In the genomic region with DNA sequence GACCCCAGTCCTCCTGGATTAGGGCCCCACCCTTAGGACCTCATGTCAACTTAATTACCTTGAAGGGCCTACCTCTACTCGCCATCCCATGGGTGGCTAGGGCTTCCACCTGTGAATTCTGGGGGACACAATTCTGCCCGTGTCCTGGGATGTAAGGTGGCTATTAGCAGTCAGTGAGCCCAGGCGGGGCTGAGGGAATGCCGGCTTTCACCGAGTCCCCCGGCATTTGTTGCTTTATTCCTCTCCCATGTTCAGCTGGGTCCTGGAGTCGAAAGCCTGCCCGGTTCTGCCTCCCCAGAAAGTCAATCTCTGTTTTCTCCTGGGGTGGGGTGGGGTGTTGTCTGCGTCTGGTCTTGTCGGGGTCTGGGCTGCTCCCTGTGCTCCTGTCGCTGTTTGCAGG, we compare ENCODE assay signal across 28 cellular contexts.
"Had no signal": no experiment of that assay in that cellular context is flagged by ENCODE, and none has a peak within 500 bp of the region (broad histone marks: within the 10 kb centered on the region; RNA-seq: fewer than 3 reads in every experiment).

No MANE protein-coding gene starts in this region.

- H3K27ac Mint-ChIP-seq: stimulated activated effector memory CD8-positive, alpha-beta T cell treated with anti-CD3 and anti-CD28 coated beads, Interleukin-12 subunit alpha, Interleukin-12 subunit beta, amount 100 ng/mL, for 72 hours; stimulated activated memory B cell treated with anti-CD40 and anti-IgM and Interleukin-4, amounts not matched to agents 10 μg/mL and 1 μg/mL and 100 μg/mL, for 72 hours; stimulated activated naive B cell treated with anti-CD40 and anti-IgM and Interleukin-4, amounts not matched to agents 10 μg/mL and 1 μg/mL and 100 μg/mL, for 72 hours; stimulated activated naive CD8-positive, alpha-beta T cell treated with anti-CD3 and anti-CD28 coated beads, Interleukin-15, amount 100 ng/mL, for 72 hours; stimulated activated naive CD8-positive, alpha-beta T cell treated with anti-CD3 and anti-CD28 coated beads, Interleukin-15, Interleukin-2, amounts not matched to agents 100 ng/mL and 50 ng/mL, for 24 hours; type B pancreatic cell had no signal

- H3K36me3 ChIP-seq: stomach, suprapubic skin, thoracic aorta, thyroid gland, tibial artery, tibial nerve, transverse colon, upper lobe of left lung, upper lobe of right lung, uterus, vagina had no signal

- DNase-seq: stimulated activated CD4-positive, alpha-beta T cell treated with anti-CD3 and anti-CD28 coated beads, Interleukin-2, amount 100 ng/mL, for 48 hours; stimulated activated CD4-positive, alpha-beta T cell treated with anti-CD3 and anti-CD28 coated beads, Interleukin-4, amount 100 ng/mL, for 1 hour; stimulated activated CD4-positive, alpha-beta T cell treated with anti-CD3 and anti-CD28 coated beads, Interleukin-4, amount 100 ng/mL, for 24 hours; stimulated activated CD4-positive, alpha-beta T cell treated with anti-CD3 and anti-CD28 coated beads, Interleukin-4, amount 100 ng/mL, for 4 hours; stimulated activated CD8-positive, alpha-beta memory T cell treated with anti-CD3 and anti-CD28 coated beads, Interleukin-4, amount 100 ng/mL, for 48 hours; stimulated activated naive B cell treated with anti-CD40 and anti-IgM and Interleukin-4, amounts not matched to agents 10 μg/mL and 1 μg/mL and 100 μg/mL, for 72 hours; stimulated activated naive CD4-positive, alpha-beta T cell; stimulated activated naive CD4-positive, alpha-beta T cell treated with Interleukin-2 at 50 U/mL for 16 hours; stimulated activated naive CD8-positive, alpha-beta T cell treated with anti-CD3 and anti-CD28 coated beads, Interleukin-15, amount 100 ng/mL, for 72 hours; stimulated activated naive CD8-positive, alpha-beta T cell treated with anti-CD3 and anti-CD28 coated beads, Interleukin-15, Interleukin-2, amounts not matched to agents 100 U/mL and 50 U/mL, for 24 hours; stomach; substantia nigra; testis; thyroid gland; tibial artery; transverse colon; trophoblast cell; upper lobe of left lung; upper lobe of right lung; uterus had no signal

- H3K9me3 Mint-ChIP-seq: stimulated activated memory B cell treated with anti-CD40 and anti-IgM and Interleukin-4, amounts not matched to agents 10 μg/mL and 1 μg/mL and 100 μg/mL, for 72 hours; stimulated activated naive B cell treated with anti-CD40 and anti-IgM and Interleukin-4, amounts not matched to agents 10 μg/mL and 1 μg/mL and 100 μg/mL, for 72 hours had no signal

- H3K4me1 ChIP-seq: stomach, suprapubic skin, testis, thyroid gland, tibial artery, tibial nerve, transverse colon, upper lobe of left lung, upper lobe of right lung, uterus, vagina had no signal

- H3K27me3 Mint-ChIP-seq: stimulated activated memory B cell treated with anti-CD40 and anti-IgM and Interleukin-4, amounts not matched to agents 10 μg/mL and 1 μg/mL and 100 μg/mL, for 72 hours; stimulated activated naive B cell treated with anti-CD40 and anti-IgM and Interleukin-4, amounts not matched to agents 10 μg/mL and 1 μg/mL and 100 μg/mL, for 72 hours; stimulated activated naive CD8-positive, alpha-beta T cell treated with anti-CD3 and anti-CD28 coated beads, Interleukin-15, amount 100 ng/mL, for 72 hours; stimulated activated naive CD8-positive, alpha-beta T cell treated with anti-CD3 and anti-CD28 coated beads, Interleukin-15, Interleukin-2, amounts not matched to agents 100 ng/mL and 50 ng/mL, for 24 hours; type B pancreatic cell had no signal

- H3K4me1 Mint-ChIP-seq: stimulated activated effector memory CD8-positive, alpha-beta T cell treated with anti-CD3 and anti-CD28 coated beads, Interleukin-12 subunit alpha, Interleukin-12 subunit beta, amount 100 ng/mL, for 72 hours; stimulated activated memory B cell treated with anti-CD40 and anti-IgM and Interleukin-4, amounts not matched to agents 10 μg/mL and 1 μg/mL and 100 μg/mL, for 72 hours; stimulated activated naive B cell treated with anti-CD40 and anti-IgM and Interleukin-4, amounts not matched to agents 10 μg/mL and 1 μg/mL and 100 μg/mL, for 72 hours; stimulated activated naive CD8-positive, alpha-beta T cell treated with anti-CD3 and anti-CD28 coated beads, Interleukin-15, amount 100 ng/mL, for 72 hours had no signal

- H3K27ac ChIP-seq: stomach, suprapubic skin, testis, thoracic aorta, thyroid gland, tibial artery, tibial nerve, transverse colon, upper lobe of left lung, upper lobe of right lung, uterus, vagina had no signal

- H3K4me3 Mint-ChIP-seq: stimulated activated effector memory CD8-positive, alpha-beta T cell treated with anti-CD3 and anti-CD28 coated beads, Interleukin-12 subunit alpha, Interleukin-12 subunit beta, amount 100 ng/mL, for 72 hours; stimulated activated memory B cell treated with anti-CD40 and anti-IgM and Interleukin-4, amounts not matched to agents 10 μg/mL and 1 μg/mL and 100 μg/mL, for 72 hours; stimulated activated naive B cell treated with anti-CD40 and anti-IgM and Interleukin-4, amounts not matched to agents 10 μg/mL and 1 μg/mL and 100 μg/mL, for 72 hours; stimulated activated naive CD8-positive, alpha-beta T cell treated with anti-CD3 and anti-CD28 coated beads, Interleukin-15, amount 100 ng/mL, for 72 hours; stimulated activated naive CD8-positive, alpha-beta T cell treated with anti-CD3 and anti-CD28 coated beads, Interleukin-15, Interleukin-2, amounts not matched to agents 100 ng/mL and 50 ng/mL, for 24 hours; type B pancreatic cell had no signal

- H3K27me3 ChIP-seq: stomach, suprapubic skin, testis, thyroid gland, tibial artery, tibial nerve, transverse colon, upper lobe of left lung, upper lobe of right lung, uterus, vagina had no signal

- ATAC-seq: stimulated activated effector memory CD8-positive, alpha-beta T cell treated with anti-CD3 and anti-CD28 coated beads, Interleukin-12 subunit alpha, Interleukin-12 subunit beta, amount 100 ng/mL, for 72 hours; stimulated activated memory B cell treated with anti-CD40 and anti-IgM and Interleukin-4, amounts not matched to agents 10 μg/mL and 1 μg/mL and 100 μg/mL, for 72 hours; stimulated activated naive B cell treated with anti-CD40 and anti-IgM and Interleukin-4, amounts not matched to agents 10 μg/mL and 1 μg/mL and 100 μg/mL, for 72 hours; stimulated activated naive CD8-positive, alpha-beta T cell treated with anti-CD3 and anti-CD28 coated beads, Interleukin-15, amount 100 ng/mL, for 72 hours; stimulated activated naive CD8-positive, alpha-beta T cell treated with anti-CD3 and anti-CD28 coated beads, Interleukin-15, Interleukin-2, amounts not matched to agents 100 U/mL and 50 U/mL, for 24 hours; upper lobe of right lung had no signal

- H3K36me3 Mint-ChIP-seq: stimulated activated effector memory CD8-positive, alpha-beta T cell treated with anti-CD3 and anti-CD28 coated beads, Interleukin-12 subunit alpha, Interleukin-12 subunit beta, amount 100 ng/mL, for 72 hours; stimulated activated naive B cell treated with anti-CD40 and anti-IgM and Interleukin-4, amounts not matched to agents 10 μg/mL and 1 μg/mL and 100 μg/mL, for 72 hours had no signal

- H3K9me3 ChIP-seq: testis, thoracic aorta, thyroid gland, transverse colon, upper lobe of right lung, uterus, vagina had no signal

- H3K4me3 ChIP-seq: stomach, suprapubic skin, testis, thoracic aorta, thyroid gland, tibial artery, tibial nerve, transverse colon, upper lobe of left lung, upper lobe of right lung, uterus, vagina had no signal
